18 cellular contexts compared by ENCODE assay signal in the genomic region with DNA sequence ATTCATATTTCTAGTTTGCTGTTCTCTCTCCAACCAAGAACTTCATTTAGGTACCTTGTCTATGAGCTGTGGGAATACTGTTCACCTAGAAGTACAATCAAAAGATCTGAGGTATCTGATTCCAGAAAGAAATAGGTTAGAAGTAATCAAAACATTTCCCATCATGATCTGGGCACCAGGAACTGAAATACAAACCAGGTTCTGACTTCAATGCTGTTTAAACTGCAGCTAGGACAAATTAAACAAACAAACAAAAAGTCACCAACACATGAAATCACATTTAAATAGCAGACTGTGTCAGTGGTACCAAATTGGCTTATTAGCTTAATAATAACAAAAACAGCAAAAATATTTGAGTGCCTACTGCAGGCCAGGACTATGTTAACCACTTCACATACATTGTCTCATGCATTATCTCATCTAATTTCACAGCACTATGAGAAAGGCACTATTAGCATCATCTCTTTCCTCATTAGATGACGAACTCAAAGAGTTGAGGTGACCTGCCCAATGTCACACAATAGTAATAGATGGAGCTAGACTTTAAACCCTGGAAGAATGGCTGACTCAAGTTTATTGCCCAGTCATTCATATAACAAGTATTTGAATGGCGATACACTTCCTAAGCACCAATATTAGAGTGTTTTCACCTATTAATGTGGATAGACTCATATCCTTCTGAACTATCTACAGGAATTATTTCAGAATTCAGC.
"Had no signal": no experiment of that assay in that cellular context is flagged by ENCODE, and none has a peak within 500 bp of the region (broad histone marks: within the 10 kb centered on the region; RNA-seq: fewer than 3 reads in every experiment).

No MANE protein-coding gene starts in this region.

- H3K4me3 ChIP-seq: cardiac muscle cell, esophagus muscularis mucosa, right atrium auricular region, skin epidermis, uterus had no signal

- ATAC-seq: activated CD8-positive, alpha-beta T cell treated with anti-CD3 and anti-CD28 coated beads for 36 hours; activated T-helper 17 cell treated with anti-CD3 and anti-CD28 coated beads, Interleukin-2, amount 50 U/mL, for 72 hours; stimulated activated memory B cell treated with anti-CD40 and anti-IgM and Interleukin-4, amounts not matched to agents 10 μg/mL and 1 μg/mL and 100 μg/mL, for 72 hours had no signal

- H3K36me3 ChIP-seq: cardiac muscle cell, right atrium auricular region, uterus had no signal

- DNase-seq: activated CD4-positive, alpha-beta T cell treated with anti-CD3 and anti-CD28 coated beads for 48 hours; activated CD4-positive, CD25-positive, alpha-beta regulatory T cell; activated CD8-positive, alpha-beta T cell treated with anti-CD3 and anti-CD28 coated beads for 36 hours; activated naive CD4-positive, alpha-beta T cell; activated naive CD8-positive, alpha-beta T cell treated with anti-CD3 and anti-CD28 coated beads for 36 hours; activated T-cell treated with anti-CD3 and anti-CD28 coated beads, Interleukin-2, amount 50 U/mL, for 1 hour; amniotic stem cell; dermis blood vessel endothelial cell; effector memory CD4-positive, alpha-beta T cell; occipital lobe; stimulated activated CD4-positive, alpha-beta T cell treated with anti-CD3 and anti-CD28 coated beads, Interleukin-4, amount 100 ng/mL, for 4 hours; uterus had no signal

- H3K27me3 ChIP-seq: cardiac muscle cell, esophagus muscularis mucosa, right atrium auricular region, uterus had no signal

- H3K27ac ChIP-seq: cardiac muscle cell, esophagus muscularis mucosa, right atrium auricular region, uterus had no signal

- H3K4me1 ChIP-seq: uterus had no signal

- H3K9me3 ChIP-seq: esophagus muscularis mucosa, right atrium auricular region, uterus had no signal
